24 cellular contexts compared by ENCODE assay signal in genomic region chr12:74370608-74371216, GRCh38.
"Had no signal": no experiment of that assay in that cellular context is flagged by ENCODE, and none has a peak within 500 bp of the region (broad histone marks: within the 10 kb centered on the region; RNA-seq: fewer than 3 reads in every experiment).

No MANE protein-coding gene starts in this region.

- H3K27ac ChIP-seq: parathyroid adenoma, thoracic aorta, vagina had no signal

- H3K9me3 Mint-ChIP-seq: activated CD4-positive, alpha-beta memory T cell treated with anti-CD3 and anti-CD28 coated beads for 36 hours; activated naive CD8-positive, alpha-beta T cell treated with anti-CD3 and anti-CD28 coated beads for 36 hours; endodermal cell; nephron progenitor cell; type B pancreatic cell had no signal

- H3K9ac ChIP-seq: parathyroid adenoma had no signal

- H3K27me3 ChIP-seq: vagina had no signal

- H3K4me3 Mint-ChIP-seq: activated CD4-positive, alpha-beta memory T cell treated with anti-CD3 and anti-CD28 coated beads for 36 hours; activated naive CD8-positive, alpha-beta T cell treated with anti-CD3 and anti-CD28 coated beads for 36 hours; endodermal cell; nephron progenitor cell; T-helper 17 cell; type B pancreatic cell had no signal

- DNase-seq: activated CD4-positive, alpha-beta memory T cell treated with anti-CD3 and anti-CD28 coated beads for 36 hours; activated CD4-positive, alpha-beta T cell treated with anti-CD3 and anti-CD28 coated beads for 4 hours; activated CD4-positive, CD25-positive, alpha-beta regulatory T cell; activated naive CD4-positive, alpha-beta T cell treated with Interleukin-2 at 50 U/mL for 16 hours; activated naive CD8-positive, alpha-beta T cell treated with anti-CD3 and anti-CD28 coated beads for 36 hours; activated T-cell treated with anti-CD3 and anti-CD28 coated beads, Interleukin-2, amount 50 U/mL, for 48 hours; amniotic stem cell; cerebellar nuclear complex; cortex of kidney; endodermal cell; foreskin fibroblast; nephron progenitor cell; nucleus accumbens; stimulated activated CD4-positive, alpha-beta T cell treated with anti-CD3 and anti-CD28 coated beads, Interleukin-15, amount 100 ng/mL, for 24 hours; stimulated activated CD4-positive, alpha-beta T cell treated with anti-CD3 and anti-CD28 coated beads, Interleukin-2, amount 100 ng/mL, for 48 hours; stimulated activated CD8-positive, alpha-beta memory T cell treated with anti-CD3 and anti-CD28 coated beads, Interleukin-4, amount 100 ng/mL, for 48 hours; stimulated activated naive CD4-positive, alpha-beta T cell treated with Interleukin-2 at 50 U/mL for 16 hours; T-helper 17 cell had no signal

- H3K4me1 Mint-ChIP-seq: activated naive CD8-positive, alpha-beta T cell treated with anti-CD3 and anti-CD28 coated beads for 36 hours; T-helper 17 cell had no signal

- H3K4me2 ChIP-seq: smooth muscle cell had no signal

- H3K4me3 ChIP-seq: smooth muscle cell, thoracic aorta, vagina had no signal

- H3K36me3 Mint-ChIP-seq: activated CD4-positive, alpha-beta memory T cell treated with anti-CD3 and anti-CD28 coated beads for 36 hours; activated naive CD8-positive, alpha-beta T cell treated with anti-CD3 and anti-CD28 coated beads for 36 hours; type B pancreatic cell had no signal

- H3K9me3 ChIP-seq: thoracic aorta, vagina had no signal

- H3K27me3 Mint-ChIP-seq: activated naive CD8-positive, alpha-beta T cell treated with anti-CD3 and anti-CD28 coated beads for 36 hours; type B pancreatic cell had no signal

- H3K4me1 ChIP-seq: parathyroid adenoma, vagina had no signal

- H3K27ac Mint-ChIP-seq: activated CD4-positive, alpha-beta memory T cell treated with anti-CD3 and anti-CD28 coated beads for 36 hours; activated naive CD8-positive, alpha-beta T cell treated with anti-CD3 and anti-CD28 coated beads for 36 hours; endodermal cell; nephron progenitor cell; T-helper 17 cell; type B pancreatic cell had no signal

- H2AFZ ChIP-seq: parathyroid adenoma had no signal

- ATAC-seq: sciatic nerve, T-helper 17 cell had no signal

- H3K36me3 ChIP-seq: thoracic aorta, vagina had no signal

- H3K79me2 ChIP-seq: parathyroid adenoma had no signal
